Comparison of ENCODE assay signal across 27 cellular contexts in genomic region chr15:34023932-34024331, GRCh38. TPM values are rescaled to one million over a fixed set of nuclear protein-coding genes. Genes with fewer than 3 reads are reported as not detected.
"Had no signal": no experiment of that assay in that cellular context is flagged by ENCODE, and none has a peak within 500 bp of the region (broad histone marks: within the 10 kb centered on the region; RNA-seq: fewer than 3 reads in every experiment).

No MANE protein-coding gene starts in this region.

- H3K4me3 ChIP-seq: adrenal gland, gastroesophageal sphincter, heart right ventricle, mucosa of descending colon, right atrium auricular region, suprapubic skin, vagina had no signal

- ATAC-seq: activated CD4-positive, CD25-positive, alpha-beta regulatory T cell treated with anti-CD3 and anti-CD28 coated beads, Interleukin-2, amount 50 U/mL, for 24 hours; activated T-cell treated with anti-CD3 and anti-CD28 coated beads, Interleukin-2, amount 50 U/mL, for 72 hours; effector memory CD8-positive, alpha-beta T cell; gastroesophageal sphincter; heart right ventricle; mucosa of descending colon had no signal

- H3K9me3 ChIP-seq: adrenal gland, gastroesophageal sphincter, mucosa of descending colon, right atrium auricular region, suprapubic skin, vagina had no signal

- H3K27me3 ChIP-seq: adrenal gland, gastroesophageal sphincter, heart right ventricle, right atrium auricular region, suprapubic skin, vagina had no signal

- H3K27ac ChIP-seq: adrenal gland, gastroesophageal sphincter, heart right ventricle, right atrium auricular region, suprapubic skin, vagina had no signal

- H3K27ac Mint-ChIP-seq: activated CD4-positive, alpha-beta T cell treated with anti-CD3 and anti-CD28 coated beads, Interleukin-2, amount 10 ng/mL, durations not matched to agents 7 days and 5 days; activated naive CD4-positive, alpha-beta T cell treated with anti-CD3 and anti-CD28 coated beads, Interleukin-2, amount 50 U/mL, for 24 hours; activated T-cell treated with anti-CD3 and anti-CD28 coated beads, Interleukin-2, amount 50 U/mL, for 72 hours; immature natural killer cell; naive B cell; stimulated activated naive CD8-positive, alpha-beta T cell treated with anti-CD3 and anti-CD28 coated beads, Interleukin-15, Interleukin-2, amounts not matched to agents 100 ng/mL and 50 ng/mL, for 24 hours; T-helper 1 cell treated with Interleukin-12 subunit alpha and Interleukin-12 subunit beta and Interleukin-4 antibody, amounts not matched to agents 30 μg/mL and 1 μg/mL, for 36 hours had no signal

- H3K4me1 ChIP-seq: adrenal gland, gastroesophageal sphincter, heart right ventricle, right atrium auricular region, suprapubic skin, vagina had no signal

- H3K36me3 ChIP-seq: adrenal gland, gastroesophageal sphincter, heart right ventricle, right atrium auricular region, suprapubic skin, vagina had no signal

- H3K9me3 Mint-ChIP-seq: activated naive CD4-positive, alpha-beta T cell treated with anti-CD3 and anti-CD28 coated beads, Interleukin-2, amount 50 U/mL, for 24 hours; effector memory CD8-positive, alpha-beta T cell; stimulated activated naive CD8-positive, alpha-beta T cell treated with anti-CD3 and anti-CD28 coated beads, Interleukin-15, Interleukin-2, amounts not matched to agents 100 ng/mL and 50 ng/mL, for 24 hours; T-helper 1 cell treated with Interleukin-12 subunit alpha and Interleukin-12 subunit beta and Interleukin-4 antibody, amounts not matched to agents 30 μg/mL and 1 μg/mL, for 36 hours had no signal

- H3K27me3 Mint-ChIP-seq: activated CD4-positive, alpha-beta T cell treated with anti-CD3 and anti-CD28 coated beads, Interleukin-2, amount 10 ng/mL, durations not matched to agents 7 days and 5 days; activated naive CD4-positive, alpha-beta T cell treated with anti-CD3 and anti-CD28 coated beads, Interleukin-2, amount 50 U/mL, for 24 hours; effector memory CD8-positive, alpha-beta T cell; naive B cell; stimulated activated naive CD8-positive, alpha-beta T cell treated with anti-CD3 and anti-CD28 coated beads, Interleukin-15, Interleukin-2, amounts not matched to agents 100 ng/mL and 50 ng/mL, for 24 hours had no signal

- H3K4me1 Mint-ChIP-seq: activated naive CD4-positive, alpha-beta T cell treated with anti-CD3 and anti-CD28 coated beads, Interleukin-2, amount 50 U/mL, for 24 hours had no signal

- H3K4me3 Mint-ChIP-seq: activated CD4-positive, alpha-beta T cell treated with anti-CD3 and anti-CD28 coated beads, Interleukin-2, amount 10 ng/mL, durations not matched to agents 7 days and 5 days; activated naive CD4-positive, alpha-beta T cell treated with anti-CD3 and anti-CD28 coated beads, Interleukin-2, amount 50 U/mL, for 24 hours; activated T-cell treated with anti-CD3 and anti-CD28 coated beads, Interleukin-2, amount 50 U/mL, for 72 hours; effector memory CD8-positive, alpha-beta T cell; immature natural killer cell; neural crest cell; stimulated activated naive CD8-positive, alpha-beta T cell treated with anti-CD3 and anti-CD28 coated beads, Interleukin-15, Interleukin-2, amounts not matched to agents 100 ng/mL and 50 ng/mL, for 24 hours; T-helper 1 cell treated with Interleukin-12 subunit alpha and Interleukin-12 subunit beta and Interleukin-4 antibody, amounts not matched to agents 30 μg/mL and 1 μg/mL, for 36 hours had no signal

- DNase-seq: activated CD4-positive, alpha-beta T cell treated with anti-CD3 and anti-CD28 coated beads, Interleukin-2, amount 10 ng/mL, durations not matched to agents 7 days and 5 days; activated CD8-positive, alpha-beta memory T cell treated with anti-CD3 and anti-CD28 coated beads for 24 hours; activated CD8-positive, alpha-beta memory T cell treated with anti-CD3 and anti-CD28 coated beads, Interleukin-2, amount 50 U/mL, for 48 hours; activated gamma-delta T cell; activated T-cell treated with anti-CD3 and anti-CD28 coated beads, Interleukin-2, amount 50 U/mL, for 72 hours; adrenal gland; effector memory CD8-positive, alpha-beta T cell; heart right ventricle; immature natural killer cell; mesenchymal stem cell; mucosa of descending colon; naive B cell; trophoblast cell had no signal

RNA-seq across cellular contexts. Expression of gene CHRM5, which starts 55.6 kb away (rescaled TPM):
- total RNA-seq: activated CD4-positive, alpha-beta T cell treated with anti-CD3 and anti-CD28 coated beads, Interleukin-2, amount 10 ng/mL, durations not matched to agents 7 days and 5 days; activated T-cell treated with anti-CD3 and anti-CD28 coated beads, Interleukin-2, amount 50 U/mL, for 72 hours; adrenal gland; cardiac septum; fibroblast of lung; gastroesophageal sphincter; heart right ventricle; lower leg skin; mucosa of descending colon; neural crest cell; omental fat pad; right atrium auricular region; skeletal muscle tissue; suprapubic skin; vagina had no signal
